Comparison of ENCODE assay signal across 8 cellular contexts in genomic region chr11:17208257-17208999, GRCh38. TPM values are rescaled to one million over a fixed set of nuclear protein-coding genes. Genes with fewer than 3 reads are reported as not detected.
DNase-seq lines count a peak whose midpoint lies in the region; ATAC-seq and TF ChIP-seq lines count a peak whose summit lies in the region.

No MANE protein-coding gene starts in this region.

- TF ChIP-seq CTCF in CD8-positive, alpha-beta T cell (IDR thresholded peaks at IDR 0.05): no peak
- TF ChIP-seq CTCF in activated CD8-positive, alpha-beta T cell treated with anti-CD3 and anti-CD28 coated beads for 36 hours (IDR thresholded peaks at IDR 0.05): no peak
- TF ChIP-seq CTCF in thoracic aorta (IDR thresholded peaks at IDR 0.05): no peak

- H3K27me3 ChIP-seq in CD8-positive, alpha-beta T cell (ENCODE audit: insufficient read depth, low read length): no peaks in the 10 kb centered on the region
- H3K27me3 ChIP-seq in mucosa of rectum (ENCODE audit: control insufficient read depth in 2 of 2, insufficient read depth in 2 of 2, low read length in 2 of 2) (no peaks in the 10 kb centered on the region), thoracic aorta (replicated peaks; ENCODE audit: insufficient read depth) (no peaks in the 10 kb centered on the region)

- DNase-seq in CD8-positive, alpha-beta T cell: peak in 3 of 7 experiments; percentile 27 to 48 (median 43)
- DNase-seq in NCI-H345 (lab: John Stamatoyannopoulos, UW) (peak; percentile 80), thoracic aorta (ENCODE audit: low spot score) (no peak)
- peak; percentile 82 for DNase-seq in activated CD8-positive, alpha-beta T cell treated with anti-CD3 and anti-CD28 coated beads for 36 hours

- peaks cover 17% of the 10 kb centered on the region for H3K36me3 Mint-ChIP-seq in CD8-positive, alpha-beta T cell
- H3K36me3 Mint-ChIP-seq in activated CD8-positive, alpha-beta T cell treated with anti-CD3 and anti-CD28 coated beads for 36 hours (ENCODE audit: low read depth): peaks cover 10% of the 10 kb centered on the region

- H3K36me3 ChIP-seq in CD8-positive, alpha-beta T cell (ENCODE audit: insufficient read depth, low read length): no peaks in the 10 kb centered on the region
- H3K36me3 ChIP-seq in mucosa of rectum (ENCODE audit: control insufficient read depth in 2 of 2, insufficient read depth in 2 of 2, low read length in 2 of 2) (peaks cover 0 to 5% of the 10 kb centered on the region in 2 donors), thoracic aorta (no peaks in the 10 kb centered on the region)

- CTCF ChIA-PET in CD8-positive, alpha-beta T cell (lab: Charles Lee): interaction anchor here (0.8 to 1.3 kb wide), 2 partner anchors 12 to 22 kb away, joined by 3 to 4 read pairs; no protein-coding TSS in a partner anchor
- CTCF ChIA-PET in activated CD8-positive, alpha-beta T cell treated with anti-CD3 and anti-CD28 coated beads for 36 hours (lab: Charles Lee): interaction anchor here (1.0 to 1.4 kb wide), 4 partner anchors 9 to 146 kb away, joined by 3 to 8 read pairs (median 5); partner anchors contain the start of gene RPS13

- H3K9me3 ChIP-seq in CD8-positive, alpha-beta T cell (ENCODE audit: low read length): no peaks in the 10 kb centered on the region
- no peaks in the 10 kb centered on the region for H3K9me3 ChIP-seq in mucosa of rectum (ENCODE audit: control insufficient read depth in 2 of 2, low read length in 2 of 2)
- H3K9me3 ChIP-seq in thoracic aorta: no peaks in the 10 kb centered on the region

- peak overlapping the region; percentile 99 for H3K27ac Mint-ChIP-seq in CD8-positive, alpha-beta T cell
- H3K27ac Mint-ChIP-seq in activated CD8-positive, alpha-beta T cell treated with anti-CD3 and anti-CD28 coated beads for 36 hours: peak overlapping the region; percentile 98

- peak overlapping the region; percentile 99 for H3K4me3 Mint-ChIP-seq in CD8-positive, alpha-beta T cell
- peak overlapping the region; percentile 82 for H3K4me3 Mint-ChIP-seq in activated CD8-positive, alpha-beta T cell treated with anti-CD3 and anti-CD28 coated beads for 36 hours

- peak overlapping the region; percentile 80 for H3K4me3 ChIP-seq in CD8-positive, alpha-beta T cell (ENCODE audit: low read depth, low read length)
- H3K4me3 ChIP-seq in mucosa of rectum (ENCODE audit: low read length in 2 of 2) (peak overlapping the region; percentile 88 to 92), thoracic aorta (peak overlapping the region; percentile 90)

- peak overlapping the region; percentile 95 for H3K9ac ChIP-seq in mucosa of rectum (ENCODE audit: low read depth in 1 of 2, low read length in 2 of 2)

- POLR2A ChIA-PET in CD8-positive, alpha-beta T cell (lab: Charles Lee): interaction anchor here (1.0 to 3.3 kb wide), 4 partner anchors 68 to 144 kb away, joined by 3 to 16 read pairs (median 6); partner anchors contain the start of genes NUCB2 and RPS13
- POLR2A ChIA-PET in activated CD8-positive, alpha-beta T cell treated with anti-CD3 and anti-CD28 coated beads for 36 hours (lab: Charles Lee): interaction anchor here (0.5 to 2.0 kb wide), 7 partner anchors 11 to 470 kb away, joined by 3 to 12 read pairs (median 4); partner anchors contain the start of gene NUCB2

- H3K9me3 Mint-ChIP-seq in CD8-positive, alpha-beta T cell: no peaks in the 10 kb centered on the region
- H3K9me3 Mint-ChIP-seq in activated CD8-positive, alpha-beta T cell treated with anti-CD3 and anti-CD28 coated beads for 36 hours: no peaks in the 10 kb centered on the region

- H3K4me1 Mint-ChIP-seq in CD8-positive, alpha-beta T cell (ENCODE audit: low read depth): peaks cover 44% of the 10 kb centered on the region
- peaks cover 39% of the 10 kb centered on the region for H3K4me1 Mint-ChIP-seq in activated CD8-positive, alpha-beta T cell treated with anti-CD3 and anti-CD28 coated beads for 36 hours (ENCODE audit: low read depth)

- intact Hi-C loops in CD8-positive, alpha-beta T cell (cut with DNase I, micrococcal nuclease): loop anchor here (1.0 to 5.0 kb wide), 7 partner anchors 68 to 1319 kb away; partner anchors contain the start of genes GTF2H1 (in 2 of the 2), HPS5 (in 2 of the 2), C11orf58 (in 1 of the 2) and NCR3LG1 (in 1 of the 2)
- intact Hi-C loops in activated CD8-positive, alpha-beta T cell treated with anti-CD3 and anti-CD28 coated beads for 36 hours (cut with micrococcal nuclease): loop anchor here (10.0 kb wide), 1 partner anchor 124 kb away; no protein-coding TSS in a partner anchor

- peak; percentile 35 for ATAC-seq in CD8-positive, alpha-beta T cell
- ATAC-seq in GM19324 (IDR thresholded peaks at IDR 0.05; ENCODE audit: low FRiP score, unreplicated experiment): peak; percentile 50
- peak; percentile 62 for ATAC-seq in HG03342 (IDR thresholded peaks at IDR 0.05; ENCODE audit: unreplicated experiment)
- ATAC-seq in activated CD8-positive, alpha-beta T cell treated with anti-CD3 and anti-CD28 coated beads for 36 hours: peak; percentile 72
- ATAC-seq in esophagus mucosa: peak; percentile 76
- ATAC-seq in thoracic aorta (ENCODE audit: insufficient number of reproducible peaks, low FRiP score, low read depth): no peak

- H3K27me3 Mint-ChIP-seq in CD8-positive, alpha-beta T cell (ENCODE audit: low read depth): no peaks in the 10 kb centered on the region
- no peaks in the 10 kb centered on the region for H3K27me3 Mint-ChIP-seq in activated CD8-positive, alpha-beta T cell treated with anti-CD3 and anti-CD28 coated beads for 36 hours

- H3K27ac ChIP-seq in CD8-positive, alpha-beta T cell (ENCODE audit: low read depth, low read length): peak overlapping the region; percentile 76
- H3K27ac ChIP-seq in mucosa of rectum (ENCODE audit: low read depth in 2 of 2, low read length in 2 of 2): peak overlapping the region; percentile 96 to 97
- peak overlapping the region; percentile 89 to 94 for H3K27ac ChIP-seq in thoracic aorta

- peaks cover 26% of the 10 kb centered on the region for H3K4me1 ChIP-seq in CD8-positive, alpha-beta T cell (ENCODE audit: insufficient read depth, low read length)
- H3K4me1 ChIP-seq in mucosa of rectum (ENCODE audit: control insufficient read depth in 2 of 2, insufficient read depth in 2 of 2, low read length in 2 of 2) (peaks cover 14% of the 10 kb centered on the region in 2 donors), thoracic aorta (ENCODE audit: control insufficient read depth in 1 of 2, low read depth in 2 of 2) (peaks cover 10 to 26% of the 10 kb centered on the region in 2 donors)

RNA-seq across cellular contexts. Expression of gene PIK3C2A, which starts 0.6 kb away (rescaled TPM):
- total RNA-seq in CD8-positive, alpha-beta T cell: 10 to 100 TPM; 50.8 to 54.3 TPM
- 10 to 100 TPM; 24.1 to 29.3 TPM for total RNA-seq in activated CD8-positive, alpha-beta T cell treated with anti-CD3 and anti-CD28 coated beads for 36 hours
- total RNA-seq in esophagus mucosa: 29.9 TPM
- 100 to 1,000 TPM in 1 of 2 donors, 10 to 100 TPM in 1; 51.3 to 109 TPM for total RNA-seq in thoracic aorta
